16 cellular contexts compared by ENCODE assay signal in the genomic region with DNA sequence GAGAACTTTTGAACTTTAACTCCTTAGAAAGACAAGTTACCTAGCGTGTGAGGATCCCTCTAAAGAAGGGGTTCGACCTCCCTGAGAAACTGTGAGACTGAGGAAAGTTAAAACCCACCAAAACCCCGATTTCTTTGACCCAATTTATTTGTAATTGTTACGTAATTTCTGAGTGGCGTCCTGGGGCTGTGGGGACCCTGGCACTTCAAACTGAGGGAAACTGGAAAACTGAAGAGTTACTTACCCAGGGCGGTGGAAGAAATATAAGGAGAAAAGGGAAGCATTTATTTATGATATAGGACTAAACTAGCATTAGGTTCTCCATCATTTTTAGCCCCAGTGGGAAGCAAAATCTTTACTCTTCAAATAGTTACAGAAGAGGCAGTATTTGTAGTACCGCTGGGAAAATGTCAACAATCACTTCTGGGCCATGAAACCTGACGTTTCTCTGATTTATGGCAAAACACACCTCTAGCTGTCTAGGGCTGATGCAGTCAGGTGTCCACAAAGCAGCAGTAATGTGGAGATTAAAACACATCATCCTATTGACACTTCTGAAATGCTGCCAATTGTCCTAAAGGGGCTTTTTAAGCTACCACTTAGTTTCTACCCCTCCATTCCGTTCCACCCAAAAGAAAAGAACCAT. TPM values are rescaled to one million over a fixed set of nuclear protein-coding genes. Genes with fewer than 3 reads are reported as not detected.
A peak's percentile ranks its signal among the peaks of the same experiment; 100 is the strongest.
DNase-seq lines count a peak whose midpoint lies in the region; ATAC-seq and TF ChIP-seq lines count a peak whose summit lies in the region.
"Had no signal": no experiment of that assay in that cellular context is flagged by ENCODE, and none has a peak within 500 bp of the region (broad histone marks: within the 10 kb centered on the region; RNA-seq: fewer than 3 reads in every experiment).

No MANE protein-coding gene starts in this region.

- peaks cover 5 to 28% (median 14%) of the 10 kb centered on the region in 4 donors for H3K4me1 ChIP-seq in esophagus muscularis mucosa

- H3K9me3 ChIP-seq in T-helper 17 cell (ENCODE audit: control insufficient read depth, low read length, poor library complexity, severe bottlenecking) (no peaks in the 10 kb centered on the region), esophagus muscularis mucosa (no peaks in the 10 kb centered on the region)
- H3K9me3 ChIP-seq: esophagus squamous epithelium, heart left ventricle had no signal

- intact Hi-C loops in esophagus muscularis mucosa (cut with DNase I) = no loop called here

- peaks cover 33% of the 10 kb centered on the region for H3K4me1 Mint-ChIP-seq in activated T-cell treated with anti-CD3 and anti-CD28 coated beads, Interleukin-2, amount 50 U/mL, for 72 hours (ENCODE audit: low read depth)
- peaks cover 32% of the 10 kb centered on the region for H3K4me1 Mint-ChIP-seq in activated T-cell treated with anti-CD3 and anti-CD28 coated beads, Interleukin-2, amount 50 U/mL, for 4 hours (ENCODE audit: low read depth)
- peaks cover 23% of the 10 kb centered on the region for H3K4me1 Mint-ChIP-seq in T-helper 17 cell

- ATAC-seq in activated T-cell treated with anti-CD3 and anti-CD28 coated beads, Interleukin-2, amount 50 U/mL, for 72 hours (replicated peaks in 1 of 2) = no peak
- no peak for ATAC-seq in activated T-cell treated with anti-CD3 and anti-CD28 coated beads, Interleukin-2, amount 50 U/mL, for 4 hours
- no peak for ATAC-seq in T-helper 17 cell
- ATAC-seq: activated CD4-positive, CD25-positive, alpha-beta regulatory T cell treated with anti-CD3 and anti-CD28 coated beads, Interleukin-2, amount 50 U/mL, for 24 hours had no signal

- peak overlapping the region; percentile 32 to 40 (median 34) for H3K4me3 ChIP-seq in esophagus muscularis mucosa

- H3K36me3 ChIP-seq in esophagus muscularis mucosa = no peaks in the 10 kb centered on the region
- H3K36me3 ChIP-seq: esophagus squamous epithelium, heart left ventricle had no signal

- no peak for TF ChIP-seq EP300 in esophagus muscularis mucosa (IDR thresholded peaks at IDR 0.05)

- no peaks in the 10 kb centered on the region for H3K9me3 Mint-ChIP-seq in activated T-cell treated with anti-CD3 and anti-CD28 coated beads, Interleukin-2, amount 50 U/mL, for 72 hours
- H3K9me3 Mint-ChIP-seq in activated T-cell treated with anti-CD3 and anti-CD28 coated beads, Interleukin-2, amount 50 U/mL, for 4 hours = no peaks in the 10 kb centered on the region

- no peak overlapping the region for H3K27ac Mint-ChIP-seq in activated T-cell treated with anti-CD3 and anti-CD28 coated beads, Interleukin-2, amount 50 U/mL, for 72 hours
- no peak overlapping the region for H3K27ac Mint-ChIP-seq in T-helper 17 cell

- no peak for TF ChIP-seq POLR2A in esophagus muscularis mucosa (IDR thresholded peaks at IDR 0.05; ENCODE audit: low read depth)

- no peak for TF ChIP-seq CTCF in esophagus muscularis mucosa (IDR thresholded peaks at IDR 0.05)

- no peak for DNase-seq in activated T-cell treated with anti-CD3 and anti-CD28 coated beads, Interleukin-2, amount 50 U/mL, for 72 hours
- DNase-seq in activated T-cell treated with anti-CD3 and anti-CD28 coated beads, Interleukin-2, amount 50 U/mL, for 4 hours = no peak
- DNase-seq in T-helper 17 cell (no peak), esophagus muscularis mucosa (ENCODE audit: extremely low spot score) (no peak), substantia nigra (lab: John Stamatoyannopoulos, UW) (no peak), islet precursor cell (no peak), COLO829 (ENCODE audit: low spot score) (no peak)
- DNase-seq in NK-92 treated with Interleukin-12 subunit alpha and Interleukin-12 subunit beta, amount 100 ng/mL, for 24 hours (lab: John Stamatoyannopoulos, UW) = no peak
- DNase-seq: cortex of kidney; esophagus squamous epithelium; heart left ventricle; NCI-H524 treated with DMSO at 0.1 percent for 48 hours; stimulated activated CD4-positive, alpha-beta T cell treated with anti-CD3 and anti-CD28 coated beads, Interleukin-4, amount 100 ng/mL, for 24 hours; T-helper 1 cell had no signal

- peak overlapping the region; percentile 4 to 66 for H3K4me3 Mint-ChIP-seq in activated T-cell treated with anti-CD3 and anti-CD28 coated beads, Interleukin-2, amount 50 U/mL, for 72 hours
- no peak overlapping the region for H3K4me3 Mint-ChIP-seq in activated T-cell treated with anti-CD3 and anti-CD28 coated beads, Interleukin-2, amount 50 U/mL, for 4 hours
- peak overlapping the region; percentile 57 for H3K4me3 Mint-ChIP-seq in T-helper 17 cell

- H3K27me3 Mint-ChIP-seq in activated T-cell treated with anti-CD3 and anti-CD28 coated beads, Interleukin-2, amount 50 U/mL, for 72 hours (ENCODE audit: low read depth) = no peaks in the 10 kb centered on the region
- H3K27me3 Mint-ChIP-seq in activated T-cell treated with anti-CD3 and anti-CD28 coated beads, Interleukin-2, amount 50 U/mL, for 4 hours (ENCODE audit: low read depth) = no peaks in the 10 kb centered on the region
- H3K27me3 Mint-ChIP-seq in T-helper 17 cell = no peaks in the 10 kb centered on the region

- H3K27ac ChIP-seq in esophagus muscularis mucosa (replicated peaks in 1 of 4) = peak overlapping the region in 3 of 4 donors; percentile 5 to 57 (median 55)
- peak overlapping the region; percentile 98 for H3K27ac ChIP-seq in substantia nigra (ENCODE audit: low read depth, low read length, poor library complexity, severe bottlenecking)
- H3K27ac ChIP-seq: KMS-11 had no signal

- WGBS in esophagus muscularis mucosa = 81% methylated on average over 9 of the region's 9 CpGs

- no peaks in the 10 kb centered on the region for H3K27me3 ChIP-seq in esophagus muscularis mucosa
- H3K27me3 ChIP-seq: esophagus squamous epithelium, heart left ventricle had no signal

- H3K36me3 Mint-ChIP-seq in activated T-cell treated with anti-CD3 and anti-CD28 coated beads, Interleukin-2, amount 50 U/mL, for 72 hours (ENCODE audit: insufficient read depth in 2 of 2) = no peaks in the 10 kb centered on the region
- H3K36me3 Mint-ChIP-seq in activated T-cell treated with anti-CD3 and anti-CD28 coated beads, Interleukin-2, amount 50 U/mL, for 4 hours (ENCODE audit: insufficient read depth) = no peaks in the 10 kb centered on the region
- no peaks in the 10 kb centered on the region for H3K36me3 Mint-ChIP-seq in T-helper 17 cell (ENCODE audit: low read depth)

RNA-seq across cellular contexts. Expression of gene S100B, which starts 0.4 kb away (rescaled TPM):
- total RNA-seq in activated T-cell treated with anti-CD3 and anti-CD28 coated beads, Interleukin-2, amount 50 U/mL, for 72 hours = under 1 TPM in 1 of 2 donors, not detected in 1; 0.72 TPM
- under 1 TPM in 2 of 3 donors, not detected in 1; 0.53 to 0.55 TPM for total RNA-seq in activated T-cell treated with anti-CD3 and anti-CD28 coated beads, Interleukin-2, amount 50 U/mL, for 4 hours
- total RNA-seq in T-helper 17 cell (not detected), esophagus muscularis mucosa (10 to 100 TPM; 16.0 to 38.2 (median 30.7) TPM)

RNA-seq across cellular contexts. Expression of gene PRMT2, which starts 31.0 kb away (rescaled TPM):
- total RNA-seq in activated T-cell treated with anti-CD3 and anti-CD28 coated beads, Interleukin-2, amount 50 U/mL, for 72 hours = 10 to 100 TPM; 81.3 to 95.1 TPM
- total RNA-seq in activated T-cell treated with anti-CD3 and anti-CD28 coated beads, Interleukin-2, amount 50 U/mL, for 4 hours = 10 to 100 TPM; 24.4 to 25.3 (median 24.7) TPM
- total RNA-seq in T-helper 17 cell (100 to 1,000 TPM in 1 of 2 donors, 10 to 100 TPM in 1; 89.1 to 102 TPM), esophagus muscularis mucosa (100 to 1,000 TPM; 136 to 161 (median 142) TPM)

Comparison
In these comparisons a context has a peak if more than half of its experiments do, and no peak if none do; other contexts are left out.
1. RNA of gene S100B, which starts 0.4 kb away (total RNA-seq): 16.0 to 38.2 TPM in esophagus muscularis mucosa; 0.72 TPM in activated T-cell treated with anti-CD3 and anti-CD28 coated beads, Interleukin-2, amount 50 U/mL, for 72 hours, 0.53 to 0.55 TPM in activated T-cell treated with anti-CD3 and anti-CD28 coated beads, Interleukin-2, amount 50 U/mL, for 4 hours and not detected in T-helper 17 cell; every median in the first group is over 4 times any median in the second.